ENCODE assay signal across 31 cellular contexts in genomic region chr13:44189085-44189484, GRCh38.
"Had no signal": no experiment of that assay in that cellular context is flagged by ENCODE, and none has a peak within 500 bp of the region (broad histone marks: within the 10 kb centered on the region; RNA-seq: fewer than 3 reads in every experiment).

No MANE protein-coding gene starts in this region.

- H3K9me3 ChIP-seq: MG63 had no signal

- ATAC-seq: activated CD8-positive, alpha-beta T cell treated with anti-CD3 and anti-CD28 coated beads for 36 hours had no signal

- DNase-seq: activated B cell treated with CpG ODN at 0.5 μM for 24 hours; activated CD4-positive, alpha-beta T cell treated with anti-CD3 and anti-CD28 coated beads for 4 hours; activated CD4-positive, CD25-positive, alpha-beta regulatory T cell treated with anti-CD3 and anti-CD28 coated beads, Interleukin-2, amount 50 U/mL, for 72 hours; activated CD8-positive, alpha-beta T cell treated with anti-CD3 and anti-CD28 coated beads for 36 hours; activated effector memory CD4-positive, alpha-beta T cell treated with anti-CD3 and anti-CD28 coated beads, Interleukin-2, amount 50 U/mL, for 16 hours; activated naive CD4-positive, alpha-beta T cell; activated naive CD4-positive, alpha-beta T cell treated with anti-CD3 and anti-CD28 coated beads, Interleukin-2, amount 50 U/mL, for 16 hours; activated naive CD8-positive, alpha-beta T cell treated with anti-CD3 and anti-CD28 coated beads for 36 hours; activated T-cell treated with anti-CD3 and anti-CD28 coated beads, Interleukin-2, amount 50 U/mL, for 1 hour; activated T-cell treated with anti-CD3 and anti-CD28 coated beads, Interleukin-2, amount 50 U/mL, for 72 hours; amniotic stem cell; aorta; brain microvascular endothelial cell; Karpas-422; KBM-7; MG63; NCI-H1048; NCI-H1105 treated with DMSO at 0.1 percent for 48 hours; NCI-H1436; NCI-H1694 treated with DMSO at 0.1 percent for 48 hours; NCI-H2029; NCI-H510A; NCI-H526; NCI-H748 treated with DMSO at 0.1 percent for 48 hours; NK-92 treated with Interleukin-12 subunit alpha and Interleukin-12 subunit beta, amount 100 ng/mL, for 24 hours; SIG-M5; SW 1271; T-helper 1 cell; T-helper 2 cell; T-helper 9 cell had no signal

- H3K4me3 ChIP-seq: MG63 had no signal

- H3K36me3 ChIP-seq: brain microvascular endothelial cell, MG63 had no signal

- H3K27me3 ChIP-seq: brain microvascular endothelial cell, MG63 had no signal

- H3K27ac ChIP-seq: brain microvascular endothelial cell, VCaP had no signal
